11 cellular contexts compared by ENCODE assay signal in genomic region chr2:85547089-85547858, GRCh38. TPM values are rescaled to one million over a fixed set of nuclear protein-coding genes. Genes with fewer than 3 reads are reported as not detected.
DNase-seq lines count a peak whose midpoint lies in the region; ATAC-seq and TF ChIP-seq lines count a peak whose summit lies in the region.
"Had no signal": no experiment of that assay in that cellular context is flagged by ENCODE, and none has a peak within 500 bp of the region (broad histone marks: within the 10 kb centered on the region; RNA-seq: fewer than 3 reads in every experiment).

No MANE protein-coding gene starts in this region.

- no peaks in the 10 kb centered on the region for H3K27me3 ChIP-seq in CD4-positive, alpha-beta T cell (ENCODE audit: control insufficient read depth, insufficient read depth, low read length)
- no peaks in the 10 kb centered on the region for H3K27me3 ChIP-seq in thyroid gland

- no peaks in the 10 kb centered on the region for H3K9me3 Mint-ChIP-seq in CD4-positive, alpha-beta T cell
- no peaks in the 10 kb centered on the region for H3K9me3 Mint-ChIP-seq in activated T-cell treated with anti-CD3 and anti-CD28 coated beads, Interleukin-2, amount 50 U/mL, for 72 hours

- no peaks in the 10 kb centered on the region for H3K4me1 ChIP-seq in HEK293 (ENCODE audit: control insufficient read depth, insufficient read depth, low read length)
- peaks cover 18% of the 10 kb centered on the region for H3K4me1 ChIP-seq in mesodermal cell (ENCODE audit: control insufficient read depth, insufficient read depth, low read length, poor library complexity, severe bottlenecking)
- peaks cover 15 to 19% of the 10 kb centered on the region in 2 donors for H3K4me1 ChIP-seq in thyroid gland

- intact Hi-C loops in CD4-positive, alpha-beta T cell (cut with DNase I, micrococcal nuclease), result no loop called here
- intact Hi-C loops in thyroid gland (cut with DNase I), result loop anchor here (5.0 to 10.0 kb wide), 2 partner anchors 115 to 222 kb away; partner anchors contain the start of gene TGOLN2

- H3K4me1 Mint-ChIP-seq in CD4-positive, alpha-beta T cell (ENCODE audit: low read depth), result peaks cover 16% of the 10 kb centered on the region
- H3K4me1 Mint-ChIP-seq in activated T-cell treated with anti-CD3 and anti-CD28 coated beads, Interleukin-2, amount 50 U/mL, for 72 hours (ENCODE audit: low read depth), result peaks cover 17% of the 10 kb centered on the region

- no peaks in the 10 kb centered on the region for H3K9me3 ChIP-seq in CD4-positive, alpha-beta T cell (ENCODE audit: control insufficient read depth, low read length)
- no peaks in the 10 kb centered on the region for H3K9me3 ChIP-seq in HEK293 (ENCODE audit: control insufficient read depth, insufficient read depth, low read depth, low read length)
- H3K9me3 ChIP-seq in mesodermal cell (ENCODE audit: control insufficient read depth, low read length), result no peaks in the 10 kb centered on the region
- no peaks in the 10 kb centered on the region for H3K9me3 ChIP-seq in thyroid gland

- H3K4me3 ChIP-seq in HEK293 (ENCODE audit: low read depth, low read length), result no peak overlapping the region
- no peak overlapping the region for H3K4me3 ChIP-seq in mesodermal cell (ENCODE audit: extremely low read depth, insufficient read depth, low read length, poor library complexity, severe bottlenecking)
- no peak overlapping the region for H3K4me3 ChIP-seq in thyroid gland (replicated peaks in 1 of 3)

- CTCF ChIA-PET in CD4-positive, alpha-beta T cell (lab: Charles Lee), result no interaction called here
- CTCF ChIA-PET in HEK293 (lab: Yijun Ruan, JAX), result interaction anchor here (0.5 to 9.8 kb wide), 7 partner anchors 93 to 157 kb away, joined by 4 to 144 read pairs (median 10); partner anchors contain the start of gene SH2D6

- H3K36me3 Mint-ChIP-seq in CD4-positive, alpha-beta T cell (ENCODE audit: low read depth), result peaks cover 81% of the 10 kb centered on the region
- peaks cover 23 to 36% of the 10 kb centered on the region in 2 donors for H3K36me3 Mint-ChIP-seq in activated T-cell treated with anti-CD3 and anti-CD28 coated beads, Interleukin-2, amount 50 U/mL, for 72 hours (ENCODE audit: insufficient read depth in 2 of 2)

- H3K27ac ChIP-seq in CD4-positive, alpha-beta T cell (ENCODE audit: low read depth, low read length), result no peak overlapping the region
- no peak overlapping the region for H3K27ac ChIP-seq in HEK293 (ENCODE audit: extremely low read depth, low read depth, low read length)
- peak overlapping the region; percentile 23 for H3K27ac ChIP-seq in mesodermal cell (ENCODE audit: low read depth, low read length, severe bottlenecking)
- H3K27ac ChIP-seq in thyroid gland, result peak overlapping the region in 1 of 3 donors; percentile 46

- H3K36me3 ChIP-seq in HEK293 (ENCODE audit: control insufficient read depth in 2 of 2, insufficient read depth in 1 of 2, low read length in 2 of 2) (peaks cover 32 to 92% of the 10 kb centered on the region in 2 experiments), mesodermal cell (ENCODE audit: control insufficient read depth, insufficient read depth, low read length) (peaks cover 95% of the 10 kb centered on the region), thyroid gland (peaks cover 55 to 58% of the 10 kb centered on the region in 2 donors)

- TF ChIP-seq POLR2A in thyroid gland (IDR thresholded peaks at IDR 0.05), result peak in 1 of 2 donors; percentile 24

- no peak for DNase-seq in CD4-positive, alpha-beta T cell
- no peak for DNase-seq in activated T-cell treated with anti-CD3 and anti-CD28 coated beads, Interleukin-2, amount 50 U/mL, for 72 hours
- DNase-seq in NCI-H1417 treated with DMSO at 0.1 percent for 48 hours (lab: John Stamatoyannopoulos, UW), result no peak
- no peak for DNase-seq in thyroid gland
- no peak for DNase-seq in NCI-H2107 (lab: John Stamatoyannopoulos, UW)
- DNase-seq in MV-4-11 (lab: John Stamatoyannopoulos, UW), result no peak
- DNase-seq: effector memory CD4-positive, alpha-beta T cell; NCI-H1417; right cardiac atrium had no signal

- no peak overlapping the region for H3K4me3 Mint-ChIP-seq in CD4-positive, alpha-beta T cell
- no peak overlapping the region for H3K4me3 Mint-ChIP-seq in activated T-cell treated with anti-CD3 and anti-CD28 coated beads, Interleukin-2, amount 50 U/mL, for 72 hours

- POLR2A ChIA-PET in CD4-positive, alpha-beta T cell (lab: Charles Lee), result interaction anchor here (0.8 to 5.0 kb wide), 3 partner anchors 8 to 142 kb away, joined by 3 to 38 read pairs (median 3); partner anchors contain the start of gene MAT2A
- POLR2A ChIA-PET in HEK293 (lab: Yijun Ruan, JAX), result interaction anchor here (0.6 to 12.3 kb wide), 9 partner anchors 9 to 156 kb away, joined by 3 to 106 read pairs (median 6); partner anchors contain the start of genes GGCX, MAT2A and SH2D6

- peak overlapping the region; percentile 4 for H3K27ac Mint-ChIP-seq in CD4-positive, alpha-beta T cell
- H3K27ac Mint-ChIP-seq in activated T-cell treated with anti-CD3 and anti-CD28 coated beads, Interleukin-2, amount 50 U/mL, for 72 hours, result peak overlapping the region; percentile 49

- ATAC-seq in CD4-positive, alpha-beta T cell (ENCODE audit: poor library complexity), result no peak
- peak in 1 of 2 donors; percentile 17 for ATAC-seq in activated T-cell treated with anti-CD3 and anti-CD28 coated beads, Interleukin-2, amount 50 U/mL, for 72 hours (replicated peaks in 1 of 2)

- WGBS in mesodermal cell (ENCODE audit: insufficient coverage in 2 of 2), 2 experiments, result no CpG with 5 or more reads among the region's 1 CpG
- WGBS in thyroid gland, 2 donors, result 100% methylated on average over 1 of the region's 1 CpG

- H3K27me3 Mint-ChIP-seq in CD4-positive, alpha-beta T cell, result no peaks in the 10 kb centered on the region
- H3K27me3 Mint-ChIP-seq in activated T-cell treated with anti-CD3 and anti-CD28 coated beads, Interleukin-2, amount 50 U/mL, for 72 hours (ENCODE audit: low read depth), result no peaks in the 10 kb centered on the region

- no peak for TF ChIP-seq CTCF in CD4-positive, alpha-beta T cell (IDR thresholded peaks at IDR 0.05)
- no peak for TF ChIP-seq CTCF in HEK293 (tag by site-specific recombination; IDR thresholded peaks at IDR 0.05)
- TF ChIP-seq CTCF in thyroid gland (IDR thresholded peaks at IDR 0.05), result no peak

TF ChIP-seq in HEK293, 187 proteins besides CTCF, POLR2A, EP300 and RAD21 (continues in another document):
- TF ChIP-seq PBX3 (CRISPR knock-in tag; IDR thresholded peaks at IDR 0.05) (no peak), ZNF157 (tag by site-specific recombination; IDR thresholded peaks at IDR 0.05) (no peak), PRDM1 (tag by site-specific recombination; IDR thresholded peaks at IDR 0.05) (peak; percentile 35; the same call in 1 of the 2 replicates), ZNF837 (tag by site-specific recombination; IDR thresholded peaks at IDR 0.05) (no peak), ZNF660 (tag by site-specific recombination; IDR thresholded peaks at IDR 0.05) (0 out of 2 replicates have a peak, but pooled peaks have one; percentile 13), ZNF350 (tag by site-specific recombination; IDR thresholded peaks at IDR 0.05) (no peak), IKZF3 (tag by site-specific recombination; IDR thresholded peaks at IDR 0.05) (peak; percentile 32; the same call in 1 of the 2 replicates), ZNF585B (tag by site-specific recombination; IDR thresholded peaks at IDR 0.05) (no peak)

RNA-seq across cellular contexts. Expression of gene MAT2A, which starts 8.3 kb away (rescaled TPM):
- total RNA-seq in CD4-positive, alpha-beta T cell, result 100 to 1,000 TPM; 121 to 122 TPM
- 100 to 1,000 TPM; 253 to 255 TPM for total RNA-seq in activated T-cell treated with anti-CD3 and anti-CD28 coated beads, Interleukin-2, amount 50 U/mL, for 72 hours
- 94.6 TPM for polyA plus RNA-seq in mesodermal cell (2013, experiment 1 of 2)
- polyA plus RNA-seq in mesodermal cell (2013, experiment 2 of 2), result 94.5 TPM
- 100 to 1,000 TPM; 303 to 511 (median 354) TPM for total RNA-seq in thyroid gland

RNA-seq across cellular contexts. Expression of gene GGCX, which starts 14.0 kb away (rescaled TPM):
- 10 to 100 TPM; 22.9 to 27.6 TPM for total RNA-seq in CD4-positive, alpha-beta T cell
- total RNA-seq in activated T-cell treated with anti-CD3 and anti-CD28 coated beads, Interleukin-2, amount 50 U/mL, for 72 hours, result 10 to 100 TPM; 17.8 to 20.3 TPM
- polyA plus RNA-seq in mesodermal cell (2013, experiment 1 of 2), result 51.1 TPM
- polyA plus RNA-seq in mesodermal cell (2013, experiment 2 of 2), result 39.2 TPM
- 10 to 100 TPM; 39.5 to 81.9 (median 51.6) TPM for total RNA-seq in thyroid gland

RNA-seq across cellular contexts. Expression of gene VAMP8, which starts 30.1 kb away (rescaled TPM):
- 10 to 100 TPM; 32.3 to 37.3 TPM for total RNA-seq in CD4-positive, alpha-beta T cell
- 10 to 100 TPM; 85.0 to 89.5 TPM for total RNA-seq in activated T-cell treated with anti-CD3 and anti-CD28 coated beads, Interleukin-2, amount 50 U/mL, for 72 hours
- polyA plus RNA-seq in mesodermal cell (2013, experiment 1 of 2), result 30.9 TPM
- polyA plus RNA-seq in mesodermal cell (2013, experiment 2 of 2), result 23.9 TPM
- 100 to 1,000 TPM in 3 of 4 donors, 10 to 100 TPM in 1; 89.6 to 171 (median 121) TPM for total RNA-seq in thyroid gland

RNA-seq across cellular contexts. Expression of gene VAMP5, which starts 37.0 kb away (rescaled TPM):
- total RNA-seq in CD4-positive, alpha-beta T cell, result 10 to 100 TPM; 17.0 to 17.2 TPM
- total RNA-seq in activated T-cell treated with anti-CD3 and anti-CD28 coated beads, Interleukin-2, amount 50 U/mL, for 72 hours, result 10 to 100 TPM; 73.3 to 78.9 TPM
- 34.5 TPM for polyA plus RNA-seq in mesodermal cell (2013, experiment 1 of 2)
- polyA plus RNA-seq in mesodermal cell (2013, experiment 2 of 2), result 25.4 TPM
- 10 to 100 TPM; 13.6 to 41.3 (median 20.7) TPM for total RNA-seq in thyroid gland

RNA-seq across cellular contexts. Expression of gene RNF181, which starts 48.3 kb away (rescaled TPM):
- 10 to 100 TPM; 41.5 to 43.8 TPM for total RNA-seq in CD4-positive, alpha-beta T cell
- total RNA-seq in activated T-cell treated with anti-CD3 and anti-CD28 coated beads, Interleukin-2, amount 50 U/mL, for 72 hours, result 100 to 1,000 TPM; 114 to 129 TPM
- 178 TPM for polyA plus RNA-seq in mesodermal cell (2013, experiment 1 of 2)
- polyA plus RNA-seq in mesodermal cell (2013, experiment 2 of 2), result 144 TPM
- total RNA-seq in thyroid gland, result 100 to 1,000 TPM in 3 of 4 donors, 10 to 100 TPM in 1; 86.9 to 202 (median 168) TPM
